ENCODE assay signal across 12 cellular contexts in genomic region chr1:11641776-11642305, GRCh38. TPM values are rescaled to one million over a fixed set of nuclear protein-coding genes. Genes with fewer than 3 reads are reported as not detected.
"Had no signal": no experiment of that assay in that cellular context is flagged by ENCODE, and none has a peak within 500 bp of the region (broad histone marks: within the 10 kb centered on the region; RNA-seq: fewer than 3 reads in every experiment).

No MANE protein-coding gene starts in this region.

- H3K4me2 ChIP-seq: SK-N-SH had no signal

- DNase-seq: NCI-H1048, Right ventricle myocardium superior had no signal

- H3K9me3 Mint-ChIP-seq: activated CD8-positive, alpha-beta T cell treated with anti-CD3 and anti-CD28 coated beads for 36 hours; activated naive CD8-positive, alpha-beta T cell treated with anti-CD3 and anti-CD28 coated beads, Interleukin-2, amount 10 ng/mL, durations not matched to agents 7 days and 5 days; T-helper 2 cell treated with Interferon-gamma antibody and Interleukin-4, amounts not matched to agents 5 μg/mL and 100 μg/mL, for 36 hours had no signal

- H3K4me3 ChIP-seq: adrenal gland, colonic mucosa, Peyer's patch, SJCRH30 had no signal

- H3K4me3 Mint-ChIP-seq: activated CD8-positive, alpha-beta T cell treated with anti-CD3 and anti-CD28 coated beads for 36 hours; activated naive CD8-positive, alpha-beta T cell treated with anti-CD3 and anti-CD28 coated beads, Interleukin-2, amount 10 ng/mL, durations not matched to agents 7 days and 5 days; T-helper 2 cell treated with Interferon-gamma antibody and Interleukin-4, amounts not matched to agents 5 μg/mL and 100 μg/mL, for 36 hours had no signal

- H3K9ac ChIP-seq: SK-N-SH had no signal

- H3K9me3 ChIP-seq: adrenal gland, colonic mucosa, Peyer's patch, SJCRH30, SK-N-SH had no signal

- H3K27me3 ChIP-seq: adrenal gland, colonic mucosa, Peyer's patch had no signal

- H3K36me3 Mint-ChIP-seq: activated naive CD8-positive, alpha-beta T cell treated with anti-CD3 and anti-CD28 coated beads, Interleukin-2, amount 10 ng/mL, durations not matched to agents 7 days and 5 days had no signal

- H3K36me3 ChIP-seq: adrenal gland, colonic mucosa, Peyer's patch, SJCRH30 had no signal

- H3K27ac Mint-ChIP-seq: activated CD8-positive, alpha-beta T cell treated with anti-CD3 and anti-CD28 coated beads for 36 hours; activated naive CD8-positive, alpha-beta T cell treated with anti-CD3 and anti-CD28 coated beads, Interleukin-2, amount 10 ng/mL, durations not matched to agents 7 days and 5 days; T-helper 2 cell treated with Interferon-gamma antibody and Interleukin-4, amounts not matched to agents 5 μg/mL and 100 μg/mL, for 36 hours had no signal

- H3K27ac ChIP-seq: adrenal gland, colonic mucosa, Peyer's patch, RWPE1, SJCRH30 had no signal

- H3K4me1 ChIP-seq: adrenal gland, colonic mucosa, Peyer's patch, SJCRH30 had no signal

RNA-seq across cellular contexts. Expression of gene FBXO2, which starts 12.4 kb away (rescaled TPM):
- total RNA-seq: LHCN-M2, SJCRH30 had no signal

RNA-seq across cellular contexts. Expression of gene FBXO44, which starts 12.8 kb away (rescaled TPM):
- total RNA-seq: SJCRH30 had no signal

RNA-seq across cellular contexts. Expression of gene FBXO6, which starts 22.2 kb away (rescaled TPM):
- total RNA-seq: SJCRH30 had no signal

RNA-seq across cellular contexts. Expression of gene DRAXIN, which starts 49.7 kb away (rescaled TPM):
- total RNA-seq: Peyer's patch had no signal
